ENCODE assay signal across 8 cellular contexts in genomic region chr4:98113005-98113404, GRCh38. TPM values are rescaled to one million over a fixed set of nuclear protein-coding genes. Genes with fewer than 3 reads are reported as not detected.
DNase-seq lines count a peak whose midpoint lies in the region; ATAC-seq and TF ChIP-seq lines count a peak whose summit lies in the region.

No MANE protein-coding gene starts in this region.

- peaks cover 0 to 8% of the 10 kb centered on the region in 2 donors for H3K9me3 ChIP-seq in neuronal stem cell (replicated peaks in 1 of 2; ENCODE audit: control insufficient read depth in 2 of 2, insufficient read depth in 1 of 2, low read depth in 1 of 2, low read length in 2 of 2)

- H2BK15ac ChIP-seq in neuronal stem cell (ENCODE audit: low read length), result no peak overlapping the region

- H3K4me1 ChIP-seq in neuronal stem cell (ENCODE audit: control insufficient read depth in 2 of 2, insufficient read depth in 1 of 2, low read depth in 1 of 2, low read length in 2 of 2), result no peaks in the 10 kb centered on the region

- no peak overlapping the region for H4K91ac ChIP-seq in neuronal stem cell (ENCODE audit: low read depth, low read length, poor library complexity)

- H3K18ac ChIP-seq in neuronal stem cell (ENCODE audit: low read length), result no peak overlapping the region

- in situ Hi-C loops in GM13976 (cut with MboI; ENCODE audit: low sequenced_read_pairs, unreplicated experiment), result no loop called here

- H3K9ac ChIP-seq in neuronal stem cell (ENCODE audit: low read depth, low read length, poor library complexity), result no peak overlapping the region

- no peak overlapping the region for H3K14ac ChIP-seq in neuronal stem cell (ENCODE audit: low read length)

- no peak overlapping the region for H2BK5ac ChIP-seq in neuronal stem cell (ENCODE audit: low read length)

- no peak for TF ChIP-seq CTCF in GM13976 (IDR thresholded peaks at IDR 0.05; ENCODE audit: borderline replicate concordance, control extremely low read depth, extremely low read depth, insufficient read depth, missing control alignments)

- no CpG with 5 or more reads among the region's 3 CpGs for WGBS in neuronal stem cell (ENCODE audit: extremely low coverage in 2 of 2, insufficient read length in 2 of 2, insufficient replicate concordance in 1 of 2), 2 donors

- H3K27ac ChIP-seq in neuronal stem cell (replicated peaks; ENCODE audit: low read length), result no peak overlapping the region

- no peaks in the 10 kb centered on the region for H3K79me1 ChIP-seq in neuronal stem cell (ENCODE audit: low read depth, low read length)

- ATAC-seq in HG03571 (IDR thresholded peaks at IDR 0.05; ENCODE audit: unreplicated experiment), result no peak
- ATAC-seq in HG03442 (IDR thresholded peaks at IDR 0.05; ENCODE audit: unreplicated experiment), result no peak
- no peak for ATAC-seq in HG03439 (IDR thresholded peaks at IDR 0.05; ENCODE audit: unreplicated experiment)

- H3K4me3 ChIP-seq in neuronal stem cell (ENCODE audit: low read length in 2 of 2), result no peak overlapping the region

- H2AK5ac ChIP-seq in neuronal stem cell (ENCODE audit: low read depth, low read length), result no peak overlapping the region

- H3K27me3 ChIP-seq in neuronal stem cell (ENCODE audit: control insufficient read depth in 3 of 3, insufficient read depth in 3 of 3, low read depth in 1 of 3, low read length in 3 of 3), result no peaks in the 10 kb centered on the region

- no peaks in the 10 kb centered on the region for H3K36me3 ChIP-seq in neuronal stem cell (replicated peaks in 1 of 2; ENCODE audit: control insufficient read depth in 2 of 2, insufficient read depth in 2 of 2, low read length in 2 of 2)

- no peak overlapping the region for H3K4ac ChIP-seq in neuronal stem cell (ENCODE audit: low read length)

- H3K4me2 ChIP-seq in neuronal stem cell (ENCODE audit: insufficient read depth, low read length, poor library complexity, severe bottlenecking), result no peak overlapping the region

- H2BK120ac ChIP-seq in neuronal stem cell (ENCODE audit: low read depth, low read length), result no peak overlapping the region

- no peak overlapping the region for H4K8ac ChIP-seq in neuronal stem cell (ENCODE audit: low read depth, low read length)

- H2BK12ac ChIP-seq in neuronal stem cell (ENCODE audit: low read length), result no peak overlapping the region

- H3K23ac ChIP-seq in neuronal stem cell (ENCODE audit: low read depth, low read length, poor library complexity), result no peak overlapping the region

- DNase-seq in GM04504 (ENCODE audit: low read depth) (peak; percentile 1), NCI-H1930 (lab: John Stamatoyannopoulos, UW) (peak; percentile 0 to 18), cerebellar cortex (ENCODE audit: low spot score) (peak; percentile 79), neuronal stem cell (ENCODE audit: low spot score) (peak; percentile 9), GM13976 (ENCODE audit: low spot score) (no peak)

- H2AFZ ChIP-seq in neuronal stem cell (ENCODE audit: low read length), result no peak overlapping the region

RNA-seq across cellular contexts. Expression of gene STPG2, which starts 30.3 kb away (rescaled TPM):
- 0.06 TPM for polyA plus RNA-seq in neuronal stem cell (2013, experiment 1 of 2)
- 0.07 TPM for polyA plus RNA-seq in neuronal stem cell (2013, experiment 2 of 2)
